In genomic region chr16:27758544-27758943, GRCh38 we compare ENCODE assay signal across 29 cellular contexts.
"Had no signal": no experiment of that assay in that cellular context is flagged by ENCODE, and none has a peak within 500 bp of the region (broad histone marks: within the 10 kb centered on the region; RNA-seq: fewer than 3 reads in every experiment).

No MANE protein-coding gene starts in this region.

- H3K27ac Mint-ChIP-seq: activated CD8-positive, alpha-beta T cell treated with anti-CD3 and anti-CD28 coated beads, Interleukin-2, amount 10 ng/mL, durations not matched to agents 7 days and 5 days; activated naive CD4-positive, alpha-beta T cell treated with anti-CD3 and anti-CD28 coated beads, Interleukin-2, amount 50 U/mL, for 24 hours; activated naive CD8-positive, alpha-beta T cell treated with anti-CD3 and anti-CD28 coated beads, Interleukin-2, amount 50 U/mL, for 24 hours; T-helper 2 cell treated with Interferon-gamma antibody and Interleukin-4, amounts not matched to agents 5 μg/mL and 100 μg/mL, for 36 hours had no signal

- H3K4me1 ChIP-seq: body of pancreas, Peyer's patch, SJCRH30 had no signal

- H3K27me3 ChIP-seq: ascending aorta, body of pancreas, Peyer's patch, SJCRH30 had no signal

- H3K4me3 Mint-ChIP-seq: activated CD8-positive, alpha-beta T cell treated with anti-CD3 and anti-CD28 coated beads, Interleukin-2, amount 10 ng/mL, durations not matched to agents 7 days and 5 days; activated naive CD4-positive, alpha-beta T cell treated with anti-CD3 and anti-CD28 coated beads, Interleukin-2, amount 50 U/mL, for 24 hours; activated naive CD8-positive, alpha-beta T cell treated with anti-CD3 and anti-CD28 coated beads, Interleukin-2, amount 50 U/mL, for 24 hours; T-helper 2 cell treated with Interferon-gamma antibody and Interleukin-4, amounts not matched to agents 5 μg/mL and 100 μg/mL, for 36 hours had no signal

- H3K36me3 ChIP-seq: SJCRH30 had no signal

- DNase-seq: activated CD4-positive, alpha-beta T cell treated with anti-CD3 and anti-CD28 coated beads for 48 hours; activated CD4-positive, alpha-beta T cell treated with anti-CD3 and anti-CD28 coated beads, Interleukin-2, amount 50 U/mL, for 4 hours; activated CD8-positive, alpha-beta memory T cell treated with anti-CD3 and anti-CD28 coated beads, Interleukin-2, amount 50 U/mL, for 48 hours; activated CD8-positive, alpha-beta T cell treated with anti-CD3 and anti-CD28 coated beads, Interleukin-2, amount 10 ng/mL, durations not matched to agents 7 days and 5 days; activated effector memory CD4-positive, alpha-beta T cell treated with Interleukin-2 at 50 U/mL for 16 hours; activated naive CD4-positive, alpha-beta T cell; activated naive CD8-positive, alpha-beta T cell treated with anti-CD3 and anti-CD28 coated beads, Interleukin-2, amount 50 U/mL, for 24 hours; activated T-cell treated with anti-CD3 and anti-CD28 coated beads, Interleukin-2, amount 50 U/mL, for 1 hour; amniotic stem cell; body of pancreas; central memory CD4-positive, alpha-beta T cell; KG1; NCI-H1092; NCI-H1417; NCI-H1694; NCI-H2029; NCI-H2107; NCI-H345; NCI-H510A; NCI-H526 treated with DMSO at 0.1 percent for 48 hours; Peyer's patch; Right ventricle myocardium superior; SJCRH30; SK-N-SH had no signal

- H3K4me3 ChIP-seq: ascending aorta, body of pancreas, Peyer's patch, SJCRH30 had no signal

- H3K9ac ChIP-seq: SK-N-SH had no signal

- H3K9me3 Mint-ChIP-seq: activated naive CD4-positive, alpha-beta T cell treated with anti-CD3 and anti-CD28 coated beads, Interleukin-2, amount 50 U/mL, for 24 hours; activated naive CD8-positive, alpha-beta T cell treated with anti-CD3 and anti-CD28 coated beads, Interleukin-2, amount 50 U/mL, for 24 hours; T-helper 2 cell treated with Interferon-gamma antibody and Interleukin-4, amounts not matched to agents 5 μg/mL and 100 μg/mL, for 36 hours had no signal

- H3K27ac ChIP-seq: body of pancreas, Peyer's patch, RWPE1, SJCRH30 had no signal

- ATAC-seq: activated CD4-positive, CD25-positive, alpha-beta regulatory T cell treated with anti-CD3 and anti-CD28 coated beads, Interleukin-2, amount 50 U/mL, for 24 hours; activated CD8-positive, alpha-beta T cell treated with anti-CD3 and anti-CD28 coated beads, Interleukin-2, amount 10 ng/mL, durations not matched to agents 7 days and 5 days; activated naive CD8-positive, alpha-beta T cell treated with anti-CD3 and anti-CD28 coated beads, Interleukin-2, amount 50 U/mL, for 24 hours; body of pancreas had no signal

- H3K27me3 Mint-ChIP-seq: activated naive CD4-positive, alpha-beta T cell treated with anti-CD3 and anti-CD28 coated beads, Interleukin-2, amount 50 U/mL, for 24 hours; activated naive CD8-positive, alpha-beta T cell treated with anti-CD3 and anti-CD28 coated beads, Interleukin-2, amount 50 U/mL, for 24 hours had no signal

- H3K4me1 Mint-ChIP-seq: activated naive CD4-positive, alpha-beta T cell treated with anti-CD3 and anti-CD28 coated beads, Interleukin-2, amount 50 U/mL, for 24 hours; activated naive CD8-positive, alpha-beta T cell treated with anti-CD3 and anti-CD28 coated beads, Interleukin-2, amount 50 U/mL, for 24 hours had no signal

- H3K4me2 ChIP-seq: SK-N-SH had no signal

- H3K9me3 ChIP-seq: ascending aorta, body of pancreas, Peyer's patch, SJCRH30, SK-N-SH had no signal
